In genomic region chr3:71065764-71066013, GRCh38 we compare ENCODE assay signal across 8 cellular contexts.
DNase-seq lines count a peak whose midpoint lies in the region; ATAC-seq and TF ChIP-seq lines count a peak whose summit lies in the region.

No MANE protein-coding gene starts in this region.

- ATAC-seq in psoas muscle (no peak), HG03039 (IDR thresholded peaks at IDR 0.05; ENCODE audit: unreplicated experiment) (no peak), T-helper 17 cell (no peak)

- H3F3A ChIP-seq in DOHH2 (ENCODE audit: control insufficient read depth, insufficient read depth): 0 out of 2 replicates have a peak, but pooled peaks cover 4% of the 10 kb centered on the region

- intact Hi-C loops in psoas muscle (cut with DNase I): loop anchor here (10.0 kb wide), 2 partner anchors 61 to 329 kb away; no protein-coding TSS in a partner anchor

- peaks cover 56% of the 10 kb centered on the region for H3K4me1 Mint-ChIP-seq in T-helper 17 cell

- peaks cover 59% of the 10 kb centered on the region for H3K4me1 ChIP-seq in DOHH2 (ENCODE audit: control insufficient read depth, low read length)
- H3K4me1 ChIP-seq in fibroblast of lung (ENCODE audit: control insufficient read depth, extremely low read depth, insufficient read depth, low read length): peaks cover 14% of the 10 kb centered on the region
- peaks cover 42% of the 10 kb centered on the region for H3K4me1 ChIP-seq in psoas muscle

- H3K36me3 ChIP-seq in DOHH2 (ENCODE audit: control insufficient read depth, low read length) (0 out of 2 replicates have a peak, but pooled peaks cover 3% of the 10 kb centered on the region), fibroblast of lung (ENCODE audit: control insufficient read depth, insufficient read depth, low read length) (no peaks in the 10 kb centered on the region), psoas muscle (ENCODE audit: insufficient read depth in 1 of 2, low read depth in 1 of 2) (no peaks in the 10 kb centered on the region)

- no peaks in the 10 kb centered on the region for H3K36me3 Mint-ChIP-seq in T-helper 17 cell (ENCODE audit: low read depth)

- no peaks in the 10 kb centered on the region for H3K9me2 ChIP-seq in DOHH2 (replicated peaks; ENCODE audit: control insufficient read depth, low read length)

- H3K27ac Mint-ChIP-seq in T-helper 17 cell: no peak overlapping the region

- no peaks in the 10 kb centered on the region for H3K9me3 ChIP-seq in DOHH2 (ENCODE audit: control insufficient read depth, insufficient read depth, low read length)
- no peaks in the 10 kb centered on the region for H3K9me3 ChIP-seq in fibroblast of lung (ENCODE audit: control insufficient read depth, insufficient read depth, low read depth, low read length)
- H3K9me3 ChIP-seq in psoas muscle: no peaks in the 10 kb centered on the region
- no peaks in the 10 kb centered on the region for H3K9me3 ChIP-seq in T-helper 17 cell (ENCODE audit: control insufficient read depth, low read length, poor library complexity, severe bottlenecking)

- POLR2A ChIA-PET in RWPE1 (lab: Yijun Ruan, JAX; ENCODE audit: low non-redundant PET): no interaction called here

- no peak overlapping the region for H2AFZ ChIP-seq in fibroblast of lung (ENCODE audit: low read length)

- CTCF ChIA-PET in RWPE1 (lab: Yijun Ruan, JAX): no interaction called here

- H3K79me2 ChIP-seq in DOHH2 (ENCODE audit: control insufficient read depth, low read length) (peaks cover 58% of the 10 kb centered on the region), fibroblast of lung (ENCODE audit: control insufficient read depth, insufficient read depth, low read length) (peaks cover 78% of the 10 kb centered on the region)

- H4K20me1 ChIP-seq in DOHH2 (ENCODE audit: control insufficient read depth, insufficient read depth, low read depth, low read length): peaks cover 52% of the 10 kb centered on the region
- H4K20me1 ChIP-seq in fibroblast of lung (ENCODE audit: control insufficient read depth, extremely low read depth, insufficient read depth, low read length): no peaks in the 10 kb centered on the region

- H3K27me3 Mint-ChIP-seq in T-helper 17 cell: no peaks in the 10 kb centered on the region

- 6 to 10% (median 7%) methylated on average over 4 of the region's 4 CpGs for WGBS in psoas muscle, 3 donors

- peaks cover 9% of the 10 kb centered on the region; the same call in 1 of the 2 replicates for H3K27me3 ChIP-seq in DOHH2 (ENCODE audit: control insufficient read depth, low read length)
- H3K27me3 ChIP-seq in fibroblast of lung (ENCODE audit: control insufficient read depth, insufficient read depth, low read length): no peaks in the 10 kb centered on the region
- no peaks in the 10 kb centered on the region for H3K27me3 ChIP-seq in psoas muscle (ENCODE audit: insufficient read depth in 3 of 3, low read length in 2 of 3)

- DNase-seq in RWPE1 (ENCODE audit: low spot score) (no peak), fibroblast of lung (ENCODE audit: low read depth in 2 of 2) (no peak), psoas muscle (no peak), NCI-H446 treated with DMSO at 0.1 percent for 48 hours (lab: John Stamatoyannopoulos, UW) (no peak), mucosa of gallbladder (ENCODE audit: low spot score) (no peak), T-helper 17 cell (no peak)

- H3K4me2 ChIP-seq in DOHH2 (ENCODE audit: low read length) (peak overlapping the region; percentile 90), fibroblast of lung (ENCODE audit: extremely low read depth, insufficient read depth, low read length) (peak overlapping the region; percentile 89)

- TF ChIP-seq CTCF in DOHH2 (IDR thresholded peaks at IDR 0.05; ENCODE audit: low read depth, low read length, poor library complexity, severe bottlenecking): no peak
- TF ChIP-seq CTCF in RWPE1 (conservative IDR thresholded peaks at IDR 0.05; ENCODE audit: low read depth): no peak
- TF ChIP-seq CTCF in fibroblast of lung (conservative IDR thresholded peaks at IDR 0.05 in 1 of 2, IDR thresholded peaks at IDR 0.05 in 1 of 2; ENCODE audit: low read depth in 1 of 2, low read length in 2 of 2): no peak
- no peak for TF ChIP-seq CTCF in psoas muscle (IDR thresholded peaks at IDR 0.05)

- peak overlapping the region; percentile 74 for H3K4me3 ChIP-seq in DOHH2 (ENCODE audit: low read length)
- peak overlapping the region; percentile 57 to 72 (median 65) for H3K4me3 ChIP-seq in fibroblast of lung (replicated peaks in 1 of 4; ENCODE audit: control extremely low read depth in 1 of 4, insufficient read depth in 1 of 4, low read depth in 3 of 4, low read length in 4 of 4)
- H3K4me3 ChIP-seq in psoas muscle: peak overlapping the region; percentile 71

- peak overlapping the region; percentile 86 for H3K9ac ChIP-seq in fibroblast of lung (ENCODE audit: insufficient read depth, low read length)

- H3K4me3 Mint-ChIP-seq in T-helper 17 cell: no peak overlapping the region

- H3K27ac ChIP-seq in DOHH2 (ENCODE audit: low read depth, low read length) (no peak overlapping the region), RWPE1 (peak overlapping the region; percentile 95), fibroblast of lung (ENCODE audit: insufficient read depth, low read length) (peak overlapping the region; percentile 97), psoas muscle (peak overlapping the region; percentile 96)
